8 cellular contexts compared by ENCODE assay signal in the genomic region with DNA sequence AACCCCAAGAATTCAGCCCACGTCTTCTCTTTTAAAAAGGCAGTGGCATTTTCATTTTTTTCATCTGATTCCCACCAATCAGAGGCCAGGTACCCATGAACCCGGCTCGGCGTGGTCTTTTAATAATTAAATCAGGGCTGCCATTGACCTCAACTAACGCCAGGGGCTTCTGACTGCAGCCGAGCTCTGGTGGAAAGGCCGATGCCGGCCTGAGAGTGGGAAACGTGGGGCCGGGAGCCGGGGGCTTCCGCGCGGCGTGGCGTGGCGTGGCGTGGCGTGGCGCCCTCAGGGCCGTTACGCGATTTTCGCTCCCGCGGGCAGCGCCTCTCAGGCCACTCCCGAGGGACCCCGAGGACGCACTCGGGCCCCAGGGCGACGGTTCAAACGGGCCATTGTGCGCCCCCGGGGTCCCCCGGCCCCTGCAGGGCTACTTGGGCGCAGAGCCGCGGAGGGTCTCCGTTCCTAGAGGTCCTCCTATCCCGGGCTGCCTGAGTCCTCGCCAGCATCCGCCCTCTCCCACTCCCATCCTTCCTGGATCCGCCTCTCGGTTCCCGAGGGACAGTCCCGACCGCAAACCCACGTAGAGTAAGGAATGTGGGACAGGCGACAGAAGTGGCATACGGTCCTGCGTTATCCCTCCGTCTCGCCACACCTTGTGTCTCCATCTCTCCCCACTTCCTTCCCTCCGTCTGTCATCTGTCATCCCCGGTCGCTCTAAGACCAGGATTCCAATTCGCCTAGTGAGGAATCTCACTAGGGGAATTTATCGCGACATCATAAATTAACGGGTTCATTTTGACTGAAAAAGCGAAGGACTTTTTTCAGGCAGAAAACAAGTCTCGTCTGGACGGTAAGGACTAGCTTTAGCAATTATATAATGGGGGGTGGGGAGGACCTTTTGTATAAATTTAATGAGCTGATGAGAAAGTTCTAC. TPM values are rescaled to one million over a fixed set of nuclear protein-coding genes. Genes with fewer than 3 reads are reported as not detected.
A peak's percentile ranks its signal among the peaks of the same experiment; 100 is the strongest.
DNase-seq lines count a peak whose midpoint lies in the region; ATAC-seq and TF ChIP-seq lines count a peak whose summit lies in the region.

No MANE protein-coding gene starts in this region.

- peak overlapping the region; percentile 92 for H2AFZ ChIP-seq in osteoblast (ENCODE audit: low read length)

- H3K4me3 ChIP-seq in osteoblast (ENCODE audit: insufficient read depth, low read length), result peak overlapping the region; percentile 83
- peak overlapping the region; percentile 94 for H3K4me3 ChIP-seq in urinary bladder (ENCODE audit: low read depth, low read length)

- no peaks in the 10 kb centered on the region for H3K9me3 ChIP-seq in osteoblast (ENCODE audit: low read depth, low read length)

- H3K79me2 ChIP-seq in osteoblast (ENCODE audit: insufficient read depth, low read length), result peaks cover 42% of the 10 kb centered on the region

- H3K36me3 ChIP-seq in osteoblast (ENCODE audit: insufficient read depth, low read length) (no peaks in the 10 kb centered on the region), urinary bladder (ENCODE audit: insufficient read depth) (no peaks in the 10 kb centered on the region)

- DNase-seq in ELF-1 (ENCODE audit: low read depth, low spot score) (peak; percentile 50), SK-N-DZ (ENCODE audit: low spot score) (peak; percentile 83), glutamatergic neuron (peak; percentile 79), osteoblast (ENCODE audit: insufficient read length, low spot score, missing footprints) (peak; percentile 82)
- peak; percentile 57 for DNase-seq in activated naive CD8-positive, alpha-beta T cell treated with anti-CD3 and anti-CD28 coated beads, Interleukin-2, amount 10 ng/mL, durations not matched to agents 7 days and 5 days

- peak overlapping the region; percentile 92 to 99 (median 98) for H3K4me3 Mint-ChIP-seq in IgD-negative memory B cell
- H3K4me3 Mint-ChIP-seq in activated naive CD8-positive, alpha-beta T cell treated with anti-CD3 and anti-CD28 coated beads, Interleukin-2, amount 10 ng/mL, durations not matched to agents 7 days and 5 days, result peak overlapping the region; percentile 88
- peak overlapping the region; percentile 99 for H3K4me3 Mint-ChIP-seq in glutamatergic neuron (ENCODE audit: unreplicated experiment)

- under 1% methylated on average over 65 of the region's 65 CpGs for WGBS in urinary bladder

- peaks cover 30% of the 10 kb centered on the region for H4K20me1 ChIP-seq in osteoblast (ENCODE audit: insufficient read depth, low read length)

- ATAC-seq in GM21576 (IDR thresholded peaks at IDR 0.05; ENCODE audit: unreplicated experiment), result peak; percentile 46
- ATAC-seq in activated naive CD8-positive, alpha-beta T cell treated with anti-CD3 and anti-CD28 coated beads, Interleukin-2, amount 10 ng/mL, durations not matched to agents 7 days and 5 days (ENCODE audit: low read depth), result peak; percentile 23

- H3K4me1 Mint-ChIP-seq in IgD-negative memory B cell (peaks cover 29 to 40% (median 34%) of the 10 kb centered on the region in 3 donors), glutamatergic neuron (ENCODE audit: low read depth, unreplicated experiment) (peaks cover 21% of the 10 kb centered on the region)
- H3K4me1 Mint-ChIP-seq in activated naive CD8-positive, alpha-beta T cell treated with anti-CD3 and anti-CD28 coated beads, Interleukin-2, amount 10 ng/mL, durations not matched to agents 7 days and 5 days, result peaks cover 26% of the 10 kb centered on the region

- POLR2A ChIA-PET in activated naive CD8-positive, alpha-beta T cell treated with anti-CD3 and anti-CD28 coated beads, Interleukin-2, amount 10 ng/mL, durations not matched to agents 7 days and 5 days (lab: Charles Lee), result interaction anchor here (0.5 to 1.9 kb wide), 3 partner anchors 18 to 111 kb away, joined by 3 to 7 read pairs (median 3); no protein-coding TSS in a partner anchor

- H3K4me1 ChIP-seq in osteoblast (ENCODE audit: insufficient read depth, low read length) (peaks cover 20% of the 10 kb centered on the region), urinary bladder (ENCODE audit: insufficient read depth) (peaks cover 2% of the 10 kb centered on the region)

- H3K4me2 ChIP-seq in osteoblast (ENCODE audit: insufficient read depth, low read length), result peak overlapping the region; percentile 93

- peak; percentile 84 for TF ChIP-seq CTCF in glutamatergic neuron (IDR thresholded peaks at IDR 0.05; ENCODE audit: partially characterized antibody, unreplicated experiment)
- TF ChIP-seq CTCF in osteoblast (IDR thresholded peaks at IDR 0.05; ENCODE audit: extremely low read depth, low read depth, low read length), result peak; percentile 47

- H3K36me3 Mint-ChIP-seq in IgD-negative memory B cell (no peaks in the 10 kb centered on the region), glutamatergic neuron (ENCODE audit: unreplicated experiment) (no peaks in the 10 kb centered on the region)
- H3K36me3 Mint-ChIP-seq in activated naive CD8-positive, alpha-beta T cell treated with anti-CD3 and anti-CD28 coated beads, Interleukin-2, amount 10 ng/mL, durations not matched to agents 7 days and 5 days, result peaks cover 6% of the 10 kb centered on the region

- H3K27me3 Mint-ChIP-seq in IgD-negative memory B cell (no peaks in the 10 kb centered on the region), glutamatergic neuron (ENCODE audit: unreplicated experiment) (peaks cover 13% of the 10 kb centered on the region)
- H3K27me3 Mint-ChIP-seq in activated naive CD8-positive, alpha-beta T cell treated with anti-CD3 and anti-CD28 coated beads, Interleukin-2, amount 10 ng/mL, durations not matched to agents 7 days and 5 days, result no peaks in the 10 kb centered on the region

- H3K9me3 Mint-ChIP-seq in IgD-negative memory B cell (no peaks in the 10 kb centered on the region), glutamatergic neuron (ENCODE audit: unreplicated experiment) (peaks cover 24% of the 10 kb centered on the region)
- no peaks in the 10 kb centered on the region for H3K9me3 Mint-ChIP-seq in activated naive CD8-positive, alpha-beta T cell treated with anti-CD3 and anti-CD28 coated beads, Interleukin-2, amount 10 ng/mL, durations not matched to agents 7 days and 5 days

- H3K27ac ChIP-seq in osteoblast (ENCODE audit: low read depth, low read length) (peak overlapping the region; percentile 90), urinary bladder (ENCODE audit: low read depth) (peak overlapping the region; percentile 94)

- no peaks in the 10 kb centered on the region for H3K27me3 ChIP-seq in osteoblast (ENCODE audit: insufficient read depth, low read length)

- peak overlapping the region; percentile 82 to 97 (median 92) for H3K27ac Mint-ChIP-seq in IgD-negative memory B cell
- H3K27ac Mint-ChIP-seq in activated naive CD8-positive, alpha-beta T cell treated with anti-CD3 and anti-CD28 coated beads, Interleukin-2, amount 10 ng/mL, durations not matched to agents 7 days and 5 days, result peak overlapping the region; percentile 85
- H3K27ac Mint-ChIP-seq in glutamatergic neuron (ENCODE audit: unreplicated experiment), result peak overlapping the region; percentile 99

RNA-seq across cellular contexts. Expression of gene TBPL1, which starts 0.9 kb away (rescaled TPM):
- polyA plus RNA-seq in IgD-negative memory B cell (56.3 TPM), urinary bladder (30.4 TPM)
- polyA plus RNA-seq in SK-N-DZ (2014; cell fraction: cytosol; rRNA removed), result 71.3 and 77.6 TPM in 2 replicates
- polyA plus RNA-seq in SK-N-DZ (2014; cell fraction: nucleus; rRNA removed), result 47.0 and 58.7 TPM in 2 replicates
- total RNA-seq in activated naive CD8-positive, alpha-beta T cell treated with anti-CD3 and anti-CD28 coated beads, Interleukin-2, amount 10 ng/mL, durations not matched to agents 7 days and 5 days, result 10 to 100 TPM; 28.5 to 30.6 TPM
- total RNA-seq in glutamatergic neuron (ENCODE audit: unreplicated experiment) (156 TPM), osteoblast (11.5 and 14.1 TPM in 2 replicates), urinary bladder (39.7 TPM)

Comparison
In these comparisons a context has a peak if more than half of its experiments do, and no peak if none do; other contexts are left out.
1. Peak in every context shown above with its lines: DNase-seq, ATAC-seq, H3K4me3 ChIP-seq and H3K27ac ChIP-seq.